In the genomic region with DNA sequence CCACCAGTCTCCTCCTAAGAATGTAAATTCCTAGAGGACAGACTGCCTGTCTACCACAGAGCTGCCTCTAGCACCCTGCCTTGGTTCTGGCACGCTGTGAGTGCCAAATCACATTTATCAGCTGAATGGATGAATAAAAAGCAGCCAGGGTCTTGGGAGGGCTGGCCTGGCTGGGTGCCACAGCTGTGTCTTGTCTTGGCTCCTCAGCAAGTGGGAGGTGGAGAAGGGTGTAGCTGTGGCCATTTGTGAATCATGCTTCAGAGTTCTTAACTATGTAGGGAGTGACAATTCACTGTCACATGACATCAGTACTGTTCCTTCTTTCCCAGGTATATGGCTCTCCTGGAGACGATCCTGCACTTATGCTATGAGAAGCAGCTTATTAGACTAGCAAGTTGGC, we compare ENCODE assay signal across 12 cellular contexts.
DNase-seq lines count a peak whose midpoint lies in the region; ATAC-seq and TF ChIP-seq lines count a peak whose summit lies in the region.
"Had no signal": no experiment of that assay in that cellular context is flagged by ENCODE, and none has a peak within 500 bp of the region (broad histone marks: within the 10 kb centered on the region; RNA-seq: fewer than 3 reads in every experiment).

No MANE protein-coding gene starts in this region.

- H3K36me3 Mint-ChIP-seq in activated T-helper 2 cell treated with anti-CD3 and anti-CD28 coated beads, Interferon-gamma antibody, Interleukin-2, Interleukin-4, amounts not matched to agents 10 μg/mL and 5 μg/mL and 100 μg/mL, durations not matched to agents 14 hours and 24 hours and 36 hours (ENCODE audit: low read depth), result no peaks in the 10 kb centered on the region
- H3K36me3 Mint-ChIP-seq: immature natural killer cell had no signal

- CTCF ChIA-PET in Panc1 (lab: Charles Lee), result no interaction called here

- H3K79me2 ChIP-seq in parathyroid adenoma, result peaks cover 12% of the 10 kb centered on the region

- no peak overlapping the region for H2AFZ ChIP-seq in parathyroid adenoma

- no peaks in the 10 kb centered on the region for H3K27me3 Mint-ChIP-seq in activated T-helper 2 cell treated with anti-CD3 and anti-CD28 coated beads, Interferon-gamma antibody, Interleukin-2, Interleukin-4, amounts not matched to agents 10 μg/mL and 5 μg/mL and 100 μg/mL, durations not matched to agents 14 hours and 24 hours and 36 hours (ENCODE audit: low read depth)

- H3K27me3 ChIP-seq in Panc1 (ENCODE audit: control insufficient read depth, insufficient read depth, low read length) (no peaks in the 10 kb centered on the region), parathyroid adenoma (ENCODE audit: control insufficient read depth, insufficient read depth, low read length) (no peaks in the 10 kb centered on the region), testis (no peaks in the 10 kb centered on the region)
- H3K27me3 ChIP-seq: pancreas had no signal

- H3K4me3 Mint-ChIP-seq in activated T-helper 2 cell treated with anti-CD3 and anti-CD28 coated beads, Interferon-gamma antibody, Interleukin-2, Interleukin-4, amounts not matched to agents 10 μg/mL and 5 μg/mL and 100 μg/mL, durations not matched to agents 14 hours and 24 hours and 36 hours (ENCODE audit: low read depth), result no peak overlapping the region
- H3K4me3 Mint-ChIP-seq: immature natural killer cell had no signal

- intact Hi-C loops in Panc1 (cut with micrococcal nuclease; ENCODE audit: unreplicated experiment) (no loop called here), testis (cut with DNase I; ENCODE audit: low total_unique reads) (no loop called here)
- intact Hi-C loops in activated T-helper 2 cell treated with anti-CD3 and anti-CD28 coated beads, Interferon-gamma antibody, Interleukin-2, Interleukin-4, amounts not matched to agents 10 μg/mL and 5 μg/mL and 100 μg/mL, durations not matched to agents 14 hours and 24 hours and 36 hours (cut with micrococcal nuclease), result no loop called here

- H3K9ac ChIP-seq in parathyroid adenoma, result no peak overlapping the region

- no peak for TF ChIP-seq CTCF in Panc1 (IDR thresholded peaks at IDR 0.05)
- no peak for TF ChIP-seq CTCF in fibroblast of pulmonary artery (IDR thresholded peaks at IDR 0.05; ENCODE audit: low read length, missing control alignments)
- no peak for TF ChIP-seq CTCF in parathyroid adenoma (IDR thresholded peaks at IDR 0.05)
- no peak for TF ChIP-seq CTCF in testis (IDR thresholded peaks at IDR 0.05)

- no peak overlapping the region for H3K4me3 ChIP-seq in Panc1 (ENCODE audit: low read depth in 2 of 2, low read length in 2 of 2)
- H3K4me3 ChIP-seq in fibroblast of pulmonary artery (replicated peaks; ENCODE audit: low read depth, low read length), result no peak overlapping the region
- no peak overlapping the region for H3K4me3 ChIP-seq in parathyroid adenoma (ENCODE audit: low read depth, low read length)
- H3K4me3 ChIP-seq in testis, result no peak overlapping the region
- H3K4me3 ChIP-seq: pancreas had no signal

- H3K27ac Mint-ChIP-seq in activated T-helper 2 cell treated with anti-CD3 and anti-CD28 coated beads, Interferon-gamma antibody, Interleukin-2, Interleukin-4, amounts not matched to agents 10 μg/mL and 5 μg/mL and 100 μg/mL, durations not matched to agents 14 hours and 24 hours and 36 hours, result no peak overlapping the region

- no peaks in the 10 kb centered on the region for H3K9me3 Mint-ChIP-seq in activated T-helper 2 cell treated with anti-CD3 and anti-CD28 coated beads, Interferon-gamma antibody, Interleukin-2, Interleukin-4, amounts not matched to agents 10 μg/mL and 5 μg/mL and 100 μg/mL, durations not matched to agents 14 hours and 24 hours and 36 hours
- H3K9me3 Mint-ChIP-seq: immature natural killer cell had no signal

- in situ Hi-C loops in Panc1 (cut with HindIII; ENCODE audit: low pct_unique_long_range_greater_than_20kb, low sequenced_read_pairs), result no loop called here

- DNase-seq in GM03348 (ENCODE audit: low spot score), result peak; percentile 39
- DNase-seq in Panc1 (ENCODE audit: low read depth, low spot score), result no peak
- peak; percentile 69 for DNase-seq in fibroblast of pulmonary artery (ENCODE audit: low read depth)
- DNase-seq in activated T-helper 2 cell treated with anti-CD3 and anti-CD28 coated beads, Interferon-gamma antibody, Interleukin-2, Interleukin-4, amounts not matched to agents 10 μg/mL and 5 μg/mL and 100 μg/mL, durations not matched to agents 14 hours and 24 hours and 36 hours (ENCODE audit: low spot score), result no peak
- DNase-seq in testis, result no peak
- DNase-seq: immature natural killer cell; stimulated activated CD4-positive, alpha-beta T cell treated with anti-CD3 and anti-CD28 coated beads, Interleukin-4, amount 100 ng/mL, for 4 hours; T-helper 1 cell had no signal

- no peak for TF ChIP-seq POLR2A in testis (IDR thresholded peaks at IDR 0.05)

- 63 to 81% methylated on average over 2 of the region's 2 CpGs for WGBS in testis, 2 donors

- no TSS peak for BruUV-seq in Panc1 (replicated peaks; lab: Mats Ljungman, UMichigan)

- H3K4me1 Mint-ChIP-seq in activated T-helper 2 cell treated with anti-CD3 and anti-CD28 coated beads, Interferon-gamma antibody, Interleukin-2, Interleukin-4, amounts not matched to agents 10 μg/mL and 5 μg/mL and 100 μg/mL, durations not matched to agents 14 hours and 24 hours and 36 hours (ENCODE audit: low read depth), result peaks cover 11% of the 10 kb centered on the region
- H3K4me1 Mint-ChIP-seq: immature natural killer cell had no signal

- H3K4me1 ChIP-seq in Panc1 (ENCODE audit: control insufficient read depth, insufficient read depth, low read length) (no peaks in the 10 kb centered on the region), parathyroid adenoma (peaks cover 57% of the 10 kb centered on the region), testis (peaks cover 11% of the 10 kb centered on the region)
- H3K4me1 ChIP-seq: pancreas had no signal

- POLR2A ChIA-PET in Panc1 (lab: Charles Lee), result interaction anchor here (0.6 kb wide), 1 partner anchor 876 kb away, joined by 9 read pairs; no protein-coding TSS in a partner anchor

- H3K36me3 ChIP-seq in Panc1 (ENCODE audit: control insufficient read depth, insufficient read depth, low read length), result no peaks in the 10 kb centered on the region
- peaks cover 4% of the 10 kb centered on the region for H3K36me3 ChIP-seq in parathyroid adenoma (ENCODE audit: control insufficient read depth, insufficient read depth, low read length)
- H3K36me3 ChIP-seq in testis (ENCODE audit: low read depth, missing control alignments), result no peaks in the 10 kb centered on the region
- H3K36me3 ChIP-seq: pancreas had no signal

- H3K9me3 ChIP-seq in Panc1 (ENCODE audit: control insufficient read depth, insufficient read depth, low read depth, low read length), result no peaks in the 10 kb centered on the region
- H3K9me3 ChIP-seq in parathyroid adenoma (ENCODE audit: control insufficient read depth, low read length), result no peaks in the 10 kb centered on the region
- H3K9me3 ChIP-seq in testis, result no peaks in the 10 kb centered on the region
- H3K9me3 ChIP-seq: pancreas had no signal

- no peak overlapping the region for H3K27ac ChIP-seq in Panc1 (ENCODE audit: low read length)
- H3K27ac ChIP-seq in parathyroid adenoma, result peak overlapping the region; percentile 94
- no peak overlapping the region for H3K27ac ChIP-seq in testis
- H3K27ac ChIP-seq: pancreas had no signal

- H3K4me2 ChIP-seq in parathyroid adenoma (ENCODE audit: low read length), result no peak overlapping the region

- ATAC-seq in Panc1, result peak; percentile 47; the same call in 1 of the 2 replicates
- ATAC-seq in GM18907 (IDR thresholded peaks at IDR 0.05; ENCODE audit: unreplicated experiment), result no peak
- ATAC-seq in HG02870 (IDR thresholded peaks at IDR 0.05; ENCODE audit: unreplicated experiment), result no peak

Comparison
In these comparisons a context has a peak if more than half of its experiments do, and no peak if none do; other contexts are left out.
1. DNase-seq: peak in GM03348 (single experiment) and fibroblast of pulmonary artery (single experiment); none in Panc1 (single experiment), activated T-helper 2 cell treated with anti-CD3 and anti-CD28 coated beads, Interferon-gamma antibody, Interleukin-2, Interleukin-4, amounts not matched to agents 10 μg/mL and 5 μg/mL and 100 μg/mL, durations not matched to agents 14 hours and 24 hours and 36 hours (single experiment) and testis (single experiment).